10 cellular contexts compared by ENCODE assay signal in genomic region chr1:185719021-185719420, GRCh38. TPM values are rescaled to one million over a fixed set of nuclear protein-coding genes. Genes with fewer than 3 reads are reported as not detected.
A peak's percentile ranks its signal among the peaks of the same experiment; 100 is the strongest.
DNase-seq lines count a peak whose midpoint lies in the region; ATAC-seq, FAIRE-seq and TF ChIP-seq lines count a peak whose summit lies in the region.
"Had no signal": no experiment of that assay in that cellular context is flagged by ENCODE, and none has a peak within 500 bp of the region (broad histone marks: within the 10 kb centered on the region; RNA-seq: fewer than 3 reads in every experiment).

No MANE protein-coding gene starts in this region.

- dilution Hi-C loops in mammary epithelial cell (cut with HindIII; ENCODE audit: low sequenced_read_pairs): no loop called here

- no peak for TF ChIP-seq RAD21 in HepG2 (CRISPR knock-in tag; IDR thresholded peaks at IDR 0.05)

- DNase-seq in AG10803 (ENCODE audit: low read depth) (peak; percentile 97), HuH-7 (ENCODE audit: low spot score) (peak; percentile 12), mammary epithelial cell (peak; percentile 98), HepG2 (ENCODE audit: low spot score) (no peak), amygdala (lab: John Stamatoyannopoulos, UW) (no peak), COLO829 (ENCODE audit: low spot score) (no peak)
- no peak for DNase-seq in activated CD4-positive, alpha-beta T cell treated with anti-CD3 and anti-CD28 coated beads for 1 hour
- no peak for DNase-seq in naive thymus-derived CD4-positive, alpha-beta T cell
- DNase-seq: activated CD8-positive, alpha-beta memory T cell treated with anti-CD3 and anti-CD28 coated beads, Interleukin-2, amount 50 U/mL, for 4 hours had no signal

- no peak overlapping the region for H3K27ac Mint-ChIP-seq in naive thymus-derived CD4-positive, alpha-beta T cell

- no peaks in the 10 kb centered on the region for H3K36me3 Mint-ChIP-seq in naive thymus-derived CD4-positive, alpha-beta T cell

- peaks cover 0 to 2% (median 0%) of the 10 kb centered on the region in 11 donors for H3K9me3 Mint-ChIP-seq in naive thymus-derived CD4-positive, alpha-beta T cell

- H3K27me3 ChIP-seq in mammary epithelial cell (ENCODE audit: insufficient read depth, low read length) (no peaks in the 10 kb centered on the region), HepG2 (ENCODE audit: control insufficient read depth in 1 of 2, insufficient read depth in 2 of 2, low read length in 2 of 2) (no peaks in the 10 kb centered on the region)
- no peaks in the 10 kb centered on the region for H3K27me3 ChIP-seq in naive thymus-derived CD4-positive, alpha-beta T cell (ENCODE audit: control insufficient read depth in 2 of 2, insufficient read depth in 2 of 2, low read length in 2 of 2)

- 0% methylated on average over 4 of the region's 4 CpGs for WGBS in mammary epithelial cell (ENCODE audit: low coverage, missing lambda C conversion rate)
- 0% methylated on average over 4 of the region's 4 CpGs for WGBS in HepG2 (ENCODE audit: low lambda C conversion rate)

- H3K4me1 ChIP-seq in mammary epithelial cell (ENCODE audit: insufficient read depth, low read length) (peaks cover 24% of the 10 kb centered on the region), HepG2 (ENCODE audit: insufficient read depth, low read length) (no peaks in the 10 kb centered on the region)
- no peaks in the 10 kb centered on the region for H3K4me1 ChIP-seq in naive thymus-derived CD4-positive, alpha-beta T cell (ENCODE audit: control insufficient read depth in 2 of 2, insufficient read depth in 2 of 2, low read length in 2 of 2)

- CTCF ChIA-PET in mammary epithelial cell (lab: Charles Lee; ENCODE audit: low non-redundant PET) (interaction anchor here (0.6 kb wide), 1 partner anchor 968 kb away, joined by 4 read pairs; no protein-coding TSS in a partner anchor), HepG2 (lab: Yijun Ruan, JAX; ENCODE audit: low intra/inter-chr PET ratio, low total read pairs) (no interaction called here)
- CTCF ChIA-PET in naive thymus-derived CD4-positive, alpha-beta T cell (lab: Charles Lee): interaction anchor here (1.3 kb wide), 1 partner anchor 914 kb away, joined by 3 read pairs; no protein-coding TSS in a partner anchor

- H3K4me3 ChIP-seq in AG10803 (ENCODE audit: low read length) (no peak overlapping the region), mammary epithelial cell (replicated peaks in 1 of 3; ENCODE audit: insufficient read depth in 1 of 3, low read depth in 2 of 3, low read length in 3 of 3) (peak overlapping the region in 2 of 3 experiments; percentile 3 to 8), HepG2 (replicated peaks in 1 of 3; ENCODE audit: insufficient read depth in 1 of 3, low read depth in 2 of 3, low read length in 3 of 3) (no peak overlapping the region)
- no peak overlapping the region for H3K4me3 ChIP-seq in naive thymus-derived CD4-positive, alpha-beta T cell (ENCODE audit: low read length)
- H3K4me3 ChIP-seq: skin epidermis had no signal

- H3K27ac ChIP-seq in mammary epithelial cell (ENCODE audit: insufficient read depth, low read depth, low read length): peak overlapping the region; percentile 86
- H3K27ac ChIP-seq in HepG2 (ENCODE audit: extremely low read length, insufficient read depth, low read length): no peak overlapping the region
- H3K27ac ChIP-seq in naive thymus-derived CD4-positive, alpha-beta T cell (ENCODE audit: low read depth, low read length): no peak overlapping the region

- intact Hi-C loops in mammary epithelial cell (cut with micrococcal nuclease): loop anchor here (1.0 to 2.0 kb wide), 2 partner anchors 15 to 436 kb away; partner anchors contain the start of gene HMCN1
- intact Hi-C loops in HepG2 (cut with micrococcal nuclease; ENCODE audit: unreplicated experiment): loop anchor here (5.0 kb wide), 1 partner anchor 438 kb away; no protein-coding TSS in a partner anchor
- intact Hi-C loops in naive thymus-derived CD4-positive, alpha-beta T cell (cut with micrococcal nuclease): no loop called here

- H3K27me3 Mint-ChIP-seq in naive thymus-derived CD4-positive, alpha-beta T cell: peaks cover 6 to 43% (median 36%) of the 10 kb centered on the region in 5 donors

- H3K9me3 ChIP-seq in mammary epithelial cell (replicated peaks; ENCODE audit: insufficient read depth, low read length): no peaks in the 10 kb centered on the region
- no peaks in the 10 kb centered on the region for H3K9me3 ChIP-seq in HepG2 (ENCODE audit: low read length)
- H3K9me3 ChIP-seq in naive thymus-derived CD4-positive, alpha-beta T cell (ENCODE audit: control insufficient read depth in 2 of 3, low read length in 3 of 3): no peaks in the 10 kb centered on the region

- in situ Hi-C loops in mammary epithelial cell (cut with MboI; ENCODE audit: low sequenced_read_pairs in 2 of 2) (loop anchor here in 1 of 2 donors (25.0 kb wide), 1 partner anchor 493 kb away; no protein-coding TSS in a partner anchor), HepG2 (cut with HindIII; ENCODE audit: extremely low pct_ligation_motif_present, low pct_unique_long_range_greater_than_20kb) (loop anchor here (5.0 kb wide), 1 partner anchor 493 kb away; no protein-coding TSS in a partner anchor)

- H3K9ac ChIP-seq in mammary epithelial cell (ENCODE audit: insufficient read depth, low read length) (peak overlapping the region; percentile 46), HepG2 (ENCODE audit: insufficient read depth, low read depth, low read length) (no peak overlapping the region)

- no peak for TF ChIP-seq POLR2A in HepG2 (IDR thresholded peaks at IDR 0.05; ENCODE audit: insufficient read depth in 1 of 2, low read depth in 2 of 2, low read length in 2 of 2)

- POLR2A ChIA-PET in HepG2 (lab: Yijun Ruan, JAX): no interaction called here
- POLR2A ChIA-PET in naive thymus-derived CD4-positive, alpha-beta T cell (lab: Charles Lee): no interaction called here

- FAIRE-seq in HepG2 (lab: Jason Lieb, UNC): no peak

- peak overlapping the region; percentile 50 for H2AFZ ChIP-seq in mammary epithelial cell (ENCODE audit: low read depth, low read length)
- no peak overlapping the region for H2AFZ ChIP-seq in HepG2 (ENCODE audit: low read length)

- TF ChIP-seq EP300 in HepG2 (IDR thresholded peaks at IDR 0.05; ENCODE audit: low read depth in 2 of 2, low read length in 2 of 2): no peak
- no peak for TF ChIP-seq EP300 in HepG2 (CRISPR knock-in tag; IDR thresholded peaks at IDR 0.05; ENCODE audit: borderline replicate concordance)

- H3K79me2 ChIP-seq in mammary epithelial cell (ENCODE audit: insufficient read depth, low read length): no peaks in the 10 kb centered on the region
- no peaks in the 10 kb centered on the region for H3K79me2 ChIP-seq in HepG2 (ENCODE audit: insufficient read depth, low read length)

- BruUV-seq in mammary epithelial cell (replicated peaks; lab: Mats Ljungman, UMichigan): no TSS peak
- BruUV-seq in HepG2 (replicated peaks; lab: Mats Ljungman, UMichigan): no TSS peak

- H4K20me1 ChIP-seq in mammary epithelial cell (ENCODE audit: insufficient read depth, low read length) (no peaks in the 10 kb centered on the region), HepG2 (ENCODE audit: insufficient read depth, low read length) (no peaks in the 10 kb centered on the region)

- H3K36me3 ChIP-seq in mammary epithelial cell (ENCODE audit: insufficient read depth, low read length) (no peaks in the 10 kb centered on the region), HepG2 (replicated peaks in 1 of 2; ENCODE audit: control insufficient read depth in 1 of 2, insufficient read depth in 2 of 2, low read length in 2 of 2) (no peaks in the 10 kb centered on the region)
- H3K36me3 ChIP-seq in naive thymus-derived CD4-positive, alpha-beta T cell (ENCODE audit: control insufficient read depth in 2 of 3, insufficient read depth in 3 of 3, low read length in 3 of 3): no peaks in the 10 kb centered on the region

- TF ChIP-seq CTCF in AG10803 (conservative IDR thresholded peaks at IDR 0.05; ENCODE audit: low read length) (peak; percentile 64), mammary epithelial cell (conservative IDR thresholded peaks at IDR 0.05 in 1 of 2, IDR thresholded peaks at IDR 0.05 in 1 of 2; ENCODE audit: extremely low read depth in 1 of 2, insufficient read depth in 1 of 2, low read depth in 1 of 2, low read length in 2 of 2) (peak; percentile 44 to 55), HepG2 (CRISPR knock-in tag; IDR thresholded peaks at IDR 0.05) (no peak)

- H3K4me2 ChIP-seq in mammary epithelial cell (ENCODE audit: insufficient read depth, low read depth, low read length): peak overlapping the region; percentile 72
- no peak overlapping the region for H3K4me2 ChIP-seq in HepG2 (ENCODE audit: low read depth, low read length)

- ATAC-seq in HepG2: peak; percentile 69
- no peak for ATAC-seq in naive thymus-derived CD4-positive, alpha-beta T cell

- H3K4me1 Mint-ChIP-seq in naive thymus-derived CD4-positive, alpha-beta T cell: no peaks in the 10 kb centered on the region

- H3K4me3 Mint-ChIP-seq in naive thymus-derived CD4-positive, alpha-beta T cell: no peak overlapping the region

RNA-seq across cellular contexts. Expression of gene HMCN1, which starts 15.2 kb away (rescaled TPM):
- 10 to 100 TPM in 1 of 2 donors, 1 to 10 TPM in 1; 6.4 to 60.2 TPM for total RNA-seq in mammary epithelial cell
- polyA plus RNA-seq in mammary epithelial cell: 7.1 TPM
- 14.1 TPM for polyA minus RNA-seq in mammary epithelial cell
- total RNA-seq in HepG2 (2016; rRNA removed; fragmentation: Illumina TruSeq; extraction: Trizol): not detected in 2 replicates
- not detected in 2 replicates for total RNA-seq in HepG2 (2016; cell fraction: cytosol; rRNA removed; fragmentation: Illumina TruSeq; extraction: Trizol; ENCODE audit: low read depth)
- total RNA-seq in HepG2 (2016; cell fraction: insoluble cytoplasmic fraction; rRNA removed; fragmentation: Illumina TruSeq; extraction: Trizol): not detected in 2 replicates
- not detected in 2 replicates for total RNA-seq in HepG2 (2016; cell fraction: membrane; rRNA removed; fragmentation: Illumina TruSeq; extraction: Trizol)
- total RNA-seq in HepG2 (2016; cell fraction: nucleus; rRNA removed; fragmentation: Illumina TruSeq; extraction: Trizol): 0.03 TPM in 1 of 2 replicates, not detected in the other
- 0.03 and 0.10 TPM in 2 replicates for polyA plus RNA-seq in HepG2 (2011; rRNA removed)
- under 0.01 TPM in 1 of 2 replicates, not detected in the other for polyA plus RNA-seq in HepG2 (2011; cell fraction: cytosol; rRNA removed)
- polyA plus RNA-seq in HepG2 (2011; cell fraction: nucleus; rRNA removed): 0.02 and 0.24 TPM in 2 replicates
- polyA plus RNA-seq in HepG2 (2012): not detected in 2 replicates
- not detected in 2 replicates for polyA plus RNA-seq in HepG2 (2016; cell fraction: cytosol; fragmentation: Illumina TruSeq; extraction: Trizol; ENCODE audit: low read depth)
- not detected in 2 replicates for polyA plus RNA-seq in HepG2 (2016; cell fraction: insoluble cytoplasmic fraction; fragmentation: Illumina TruSeq; extraction: Trizol; ENCODE audit: low read depth)
- not detected in 2 replicates for polyA plus RNA-seq in HepG2 (2016; cell fraction: membrane; fragmentation: Illumina TruSeq; extraction: Trizol; ENCODE audit: low read depth)
- polyA plus RNA-seq in HepG2 (2016; cell fraction: nucleus; fragmentation: Illumina TruSeq; extraction: Trizol; ENCODE audit: insufficient read depth, low read depth): not detected in 2 replicates
- 0.02 and 3.1 TPM in 2 replicates for polyA minus RNA-seq in HepG2 (2011; rRNA and poly(A)+ RNA removed; ENCODE audit: low replicate concordance)
- not detected in 2 replicates for polyA minus RNA-seq in HepG2 (2011; cell fraction: cytosol; rRNA and poly(A)+ RNA removed)
- polyA minus RNA-seq in HepG2 (2011; cell fraction: nucleus; rRNA and poly(A)+ RNA removed): 0.12 and 0.13 TPM in 2 replicates
- under 1 TPM in 4 of 5 experiments, not detected in 1; under 0.01 to 0.19 (median 0.16) TPM for total RNA-seq in naive thymus-derived CD4-positive, alpha-beta T cell
- polyA plus RNA-seq in naive thymus-derived CD4-positive, alpha-beta T cell: not detected

Comparison
In these comparisons a context has a peak if more than half of its experiments do, and no peak if none do; other contexts are left out.
1. DNase-seq: peak in AG10803 (single experiment), HuH-7 (single experiment) and mammary epithelial cell (single experiment); none in HepG2 (single experiment), activated CD4-positive, alpha-beta T cell treated with anti-CD3 and anti-CD28 coated beads for 1 hour (single experiment), amygdala (0 of 56), naive thymus-derived CD4-positive, alpha-beta T cell (0 of 9) and COLO829 (single experiment).
2. H3K4me3 ChIP-seq: peak in mammary epithelial cell (2 of 3); none in AG10803 (single experiment), HepG2 (0 of 3) and naive thymus-derived CD4-positive, alpha-beta T cell (single experiment).
3. RNA of gene HMCN1, which starts 15.2 kb away (total RNA-seq): 6.4 to 60.2 TPM in mammary epithelial cell; under 0.01 to 0.19 TPM in naive thymus-derived CD4-positive, alpha-beta T cell and 0.03 TPM in HepG2; every median in the first group is over 4 times any median in the second.
4. intact Hi-C loops: an anchor here in mammary epithelial cell (1.0 to 2.0 kb wide) and HepG2 (5.0 kb wide); none called in naive thymus-derived CD4-positive, alpha-beta T cell.